In genomic region chrX:14380044-14380443, GRCh38 we compare ENCODE assay signal across 26 cellular contexts.
"Had no signal": no experiment of that assay in that cellular context is flagged by ENCODE, and none has a peak within 500 bp of the region (broad histone marks: within the 10 kb centered on the region; RNA-seq: fewer than 3 reads in every experiment).

No MANE protein-coding gene starts in this region.

- H3K27me3 ChIP-seq: colonic mucosa, foreskin keratinocyte, gastroesophageal sphincter, hepatocyte, left lung had no signal

- H3K4me1 ChIP-seq: colonic mucosa, foreskin keratinocyte, gastroesophageal sphincter, heart left ventricle, left lung, lower lobe of right lung had no signal

- ATAC-seq: effector memory CD8-positive, alpha-beta T cell; esophagus mucosa; foreskin keratinocyte; gastroesophageal sphincter; heart left ventricle; left cardiac atrium; left lung; left ventricle myocardium superior; lower lobe of right lung; mucosa of descending colon had no signal

- H3K4me3 ChIP-seq: colonic mucosa, gastroesophageal sphincter, heart left ventricle, hepatocyte, left lung, lower lobe of right lung, mucosa of descending colon had no signal

- DNase-seq: colonic mucosa; cortex of kidney; effector CD8-positive, alpha-beta T cell; effector memory CD8-positive, alpha-beta T cell; endodermal cell; erythroblast; foreskin keratinocyte; heart left ventricle; hypothalamus; left cardiac atrium; left lung; left ventricle myocardium superior; lower lobe of right lung; mesenchymal stem cell; mucosa of descending colon; naive B cell had no signal

- H3K36me3 ChIP-seq: colonic mucosa, gastroesophageal sphincter, heart left ventricle, left lung, lower lobe of right lung had no signal

- H3K36me3 Mint-ChIP-seq: mesothelial cell of epicardium, naive B cell had no signal

- H2AFZ ChIP-seq: hepatocyte had no signal

- H3K27ac Mint-ChIP-seq: dendritic cell treated with granulocyte-macrophage colony-stimulating factor and Interleukin-4, amounts not matched to agents 40 ng/mL and 50 ng/mL, for 4 days; effector memory CD8-positive, alpha-beta T cell; endodermal cell; mesothelial cell of epicardium; naive B cell had no signal

- H3K4me3 Mint-ChIP-seq: dendritic cell treated with granulocyte-macrophage colony-stimulating factor and Interleukin-4, amounts not matched to agents 40 ng/mL and 50 ng/mL, for 4 days; effector memory CD8-positive, alpha-beta T cell; endodermal cell; mesothelial cell of epicardium; naive B cell had no signal

- H3K27me3 Mint-ChIP-seq: dendritic cell treated with granulocyte-macrophage colony-stimulating factor and Interleukin-4, amounts not matched to agents 40 ng/mL and 50 ng/mL, for 4 days; effector memory CD8-positive, alpha-beta T cell; naive B cell had no signal

- H3K9me3 Mint-ChIP-seq: dendritic cell treated with granulocyte-macrophage colony-stimulating factor and Interleukin-4, amounts not matched to agents 40 ng/mL and 50 ng/mL, for 4 days; effector memory CD8-positive, alpha-beta T cell had no signal

- H3K79me2 ChIP-seq: hepatocyte had no signal

- H3K9me3 ChIP-seq: colonic mucosa, gastroesophageal sphincter, heart left ventricle, left lung, lower lobe of right lung, mucosa of descending colon had no signal

- H3K4me1 Mint-ChIP-seq: endodermal cell, mesothelial cell of epicardium, naive B cell had no signal

- H3K4me2 ChIP-seq: hepatocyte had no signal

- H3K27ac ChIP-seq: colonic mucosa, epithelial cell of prostate, foreskin keratinocyte, gastroesophageal sphincter, heart left ventricle, left lung, lower lobe of right lung had no signal

- FAIRE-seq: endometrium, frontal cortex, islet of Langerhans, keratinocyte had no signal
